ENCODE assay signal across 8 cellular contexts in genomic region chr2:72826156-72826477, GRCh38. TPM values are rescaled to one million over a fixed set of nuclear protein-coding genes. Genes with fewer than 3 reads are reported as not detected.
DNase-seq lines count a peak whose midpoint lies in the region; ATAC-seq lines count a peak whose summit lies in the region.

No MANE protein-coding gene starts in this region.

- H3K9ac ChIP-seq in stomach smooth muscle (ENCODE audit: low read length in 2 of 2) = no peak overlapping the region

- no peak overlapping the region for H3K27ac ChIP-seq in stomach smooth muscle (ENCODE audit: low read length)

- H3K4me3 ChIP-seq in stomach smooth muscle (ENCODE audit: low read length in 2 of 2) = peak overlapping the region; percentile 77 to 91

- no peaks in the 10 kb centered on the region for H3K27me3 Mint-ChIP-seq in T-helper 1 cell treated with Interleukin-12 subunit alpha and Interleukin-12 subunit beta and Interleukin-4 antibody, amounts not matched to agents 30 μg/mL and 1 μg/mL, for 36 hours (ENCODE audit: low read depth)
- H3K27me3 Mint-ChIP-seq in activated naive CD8-positive, alpha-beta T cell = peaks cover 4% of the 10 kb centered on the region
- H3K27me3 Mint-ChIP-seq in immature natural killer cell (ENCODE audit: low read depth in 3 of 3) = peaks cover 3 to 8% (median 7%) of the 10 kb centered on the region in 3 donors

- no peaks in the 10 kb centered on the region for H3K9me3 Mint-ChIP-seq in T-helper 1 cell treated with Interleukin-12 subunit alpha and Interleukin-12 subunit beta and Interleukin-4 antibody, amounts not matched to agents 30 μg/mL and 1 μg/mL, for 36 hours
- no peaks in the 10 kb centered on the region for H3K9me3 Mint-ChIP-seq in activated naive CD8-positive, alpha-beta T cell (ENCODE audit: low read depth)
- H3K9me3 Mint-ChIP-seq in immature natural killer cell = no peaks in the 10 kb centered on the region

- H3K27ac Mint-ChIP-seq in T-helper 1 cell treated with Interleukin-12 subunit alpha and Interleukin-12 subunit beta and Interleukin-4 antibody, amounts not matched to agents 30 μg/mL and 1 μg/mL, for 36 hours = peak overlapping the region; percentile 79
- peak overlapping the region; percentile 91 for H3K27ac Mint-ChIP-seq in activated naive CD8-positive, alpha-beta T cell
- H3K27ac Mint-ChIP-seq in immature natural killer cell = peak overlapping the region; percentile 74 to 93 (median 90)

- no peaks in the 10 kb centered on the region for H3K36me3 ChIP-seq in stomach smooth muscle (ENCODE audit: control insufficient read depth in 2 of 2, insufficient read depth in 2 of 2, low read length in 2 of 2)

- peak overlapping the region; percentile 87 for H3K4me3 Mint-ChIP-seq in T-helper 1 cell treated with Interleukin-12 subunit alpha and Interleukin-12 subunit beta and Interleukin-4 antibody, amounts not matched to agents 30 μg/mL and 1 μg/mL, for 36 hours
- H3K4me3 Mint-ChIP-seq in activated naive CD8-positive, alpha-beta T cell = peak overlapping the region; percentile 96
- peak overlapping the region; percentile 94 to 98 (median 95) for H3K4me3 Mint-ChIP-seq in immature natural killer cell

- peaks cover 2% of the 10 kb centered on the region for H3K36me3 Mint-ChIP-seq in T-helper 1 cell treated with Interleukin-12 subunit alpha and Interleukin-12 subunit beta and Interleukin-4 antibody, amounts not matched to agents 30 μg/mL and 1 μg/mL, for 36 hours (ENCODE audit: low read depth)
- H3K36me3 Mint-ChIP-seq in activated naive CD8-positive, alpha-beta T cell = peaks cover 4% of the 10 kb centered on the region
- peaks cover 0 to 4% (median 0%) of the 10 kb centered on the region in 3 donors for H3K36me3 Mint-ChIP-seq in immature natural killer cell

- DNase-seq in T-helper 1 cell = no peak
- DNase-seq in immature natural killer cell = no peak
- no peak for DNase-seq in NCI-H510A (lab: John Stamatoyannopoulos, UW)
- no peak for DNase-seq in nucleus accumbens (lab: John Stamatoyannopoulos, UW)

- H3K9me3 ChIP-seq in stomach smooth muscle (ENCODE audit: control insufficient read depth in 2 of 2, low read length in 2 of 2) = no peaks in the 10 kb centered on the region

- H3K4me1 Mint-ChIP-seq in T-helper 1 cell treated with Interleukin-12 subunit alpha and Interleukin-12 subunit beta and Interleukin-4 antibody, amounts not matched to agents 30 μg/mL and 1 μg/mL, for 36 hours (ENCODE audit: low read depth) = peaks cover 38% of the 10 kb centered on the region
- H3K4me1 Mint-ChIP-seq in activated naive CD8-positive, alpha-beta T cell (ENCODE audit: low read depth) = peaks cover 38% of the 10 kb centered on the region
- H3K4me1 Mint-ChIP-seq in immature natural killer cell = peaks cover 20 to 36% of the 10 kb centered on the region in 2 donors

- ATAC-seq in esophagus mucosa = no peak

- H3K4me1 ChIP-seq in stomach smooth muscle (ENCODE audit: control insufficient read depth, insufficient read depth, low read length) = peaks cover 7% of the 10 kb centered on the region

- H3K27me3 ChIP-seq in stomach smooth muscle (ENCODE audit: control insufficient read depth in 1 of 2, insufficient read depth in 2 of 2, low read length in 2 of 2) = no peaks in the 10 kb centered on the region

RNA-seq across cellular contexts. Expression of gene EXOC6B, which starts 0.3 kb away (rescaled TPM):
- 1 to 10 TPM; 2.0 to 2.7 (median 2.5) TPM for polyA plus RNA-seq in immature natural killer cell
- 31.6 TPM for total RNA-seq in esophagus mucosa
